In the genomic region with DNA sequence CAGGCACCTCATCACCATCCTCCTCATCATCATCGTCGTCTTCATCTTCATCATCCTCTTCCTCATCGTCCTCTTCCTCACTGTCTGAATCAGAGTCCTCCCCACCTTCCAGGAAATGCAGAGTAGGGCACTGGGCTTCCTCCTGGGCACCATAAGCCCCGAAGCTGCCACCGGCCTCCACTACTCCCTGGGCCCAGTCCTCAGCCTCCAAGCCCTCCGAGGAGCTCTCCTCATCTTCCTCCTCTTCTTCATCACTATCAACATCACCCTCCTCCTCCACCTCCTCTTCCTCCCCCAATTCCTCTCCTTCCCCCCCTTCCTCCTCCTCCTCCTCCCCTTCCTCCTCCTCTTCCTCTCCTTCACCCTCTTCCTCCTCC, we compare ENCODE assay signal across 11 cellular contexts. TPM values are rescaled to one million over a fixed set of nuclear protein-coding genes. Genes with fewer than 3 reads are reported as not detected.
A peak's percentile ranks its signal among the peaks of the same experiment; 100 is the strongest.
DNase-seq lines count a peak whose midpoint lies in the region; ATAC-seq, FAIRE-seq and TF ChIP-seq lines count a peak whose summit lies in the region.
"Had no signal": no experiment of that assay in that cellular context is flagged by ENCODE, and none has a peak within 500 bp of the region (broad histone marks: within the 10 kb centered on the region; RNA-seq: fewer than 3 reads in every experiment).

No MANE protein-coding gene starts in this region.

- H4K20me1 ChIP-seq in HepG2 (ENCODE audit: insufficient read depth, low read length) = peaks cover 5% of the 10 kb centered on the region; the same call in 1 of the 2 replicates

- peaks cover 16% of the 10 kb centered on the region for H3K27me3 Mint-ChIP-seq in brain

- H3K36me3 ChIP-seq in HepG2 (replicated peaks in 1 of 2; ENCODE audit: control insufficient read depth in 1 of 2, insufficient read depth in 2 of 2, low read length in 2 of 2) (no peaks in the 10 kb centered on the region), right lobe of liver (no peaks in the 10 kb centered on the region), mucosa of stomach (ENCODE audit: control insufficient read depth, insufficient read depth, low read length) (no peaks in the 10 kb centered on the region)
- H3K36me3 ChIP-seq: cardiac muscle cell had no signal

- TF ChIP-seq CTCF in HepG2 (CRISPR knock-in tag; IDR thresholded peaks at IDR 0.05) (no peak), right lobe of liver (IDR thresholded peaks at IDR 0.05) (no peak), brain (conservative IDR thresholded peaks at IDR 0.05) (no peak)

- H3K79me2 ChIP-seq in HepG2 (ENCODE audit: insufficient read depth, low read length) = peaks cover 9% of the 10 kb centered on the region

- in situ Hi-C loops in HepG2 (cut with HindIII; ENCODE audit: extremely low pct_ligation_motif_present, low pct_unique_long_range_greater_than_20kb) = loop anchor here (5.0 kb wide), 2 partner anchors 32 to 62 kb away; partner anchors contain the start of gene MAVS

- H3K9me3 Mint-ChIP-seq in brain = peaks cover 0 to 2% (median 0%) of the 10 kb centered on the region in 5 experiments

- TF ChIP-seq POLR2A in HepG2 (IDR thresholded peaks at IDR 0.05; ENCODE audit: insufficient read depth in 1 of 2, low read depth in 2 of 2, low read length in 2 of 2) (peak; percentile 13 to 42; a peak in 2 of 4 replicates), right lobe of liver (IDR thresholded peaks at IDR 0.05) (no peak)

- no peaks in the 10 kb centered on the region for H3K9me3 ChIP-seq in HepG2 (ENCODE audit: low read length)
- H3K9me3 ChIP-seq in right lobe of liver = no peaks in the 10 kb centered on the region
- no peaks in the 10 kb centered on the region for H3K9me3 ChIP-seq in mucosa of stomach (ENCODE audit: control insufficient read depth, low read length)

- DNase-seq in HepG2 (ENCODE audit: low spot score) = no peak
- DNase-seq in right lobe of liver = no peak
- DNase-seq: SIG-M5 had no signal

- H3K27ac ChIP-seq in HepG2 (ENCODE audit: extremely low read length, insufficient read depth, low read length) = no peak overlapping the region
- no peak overlapping the region for H3K27ac ChIP-seq in right lobe of liver
- H3K27ac ChIP-seq: cardiac muscle cell had no signal

- peak overlapping the region in 4 of 5 experiments; percentile 67 to 85 (median 80) for H3K27ac Mint-ChIP-seq in brain

- intact Hi-C loops in HepG2 (cut with micrococcal nuclease; ENCODE audit: unreplicated experiment) (loop anchor here (5.0 kb wide), 1 partner anchor 307 kb away; no protein-coding TSS in a partner anchor), right lobe of liver (cut with DNase I) (loop anchor here (5.0 kb wide), 1 partner anchor 37 kb away; the partner anchor contains the start of gene AP5S1 (in 2 of the 2))

- H3K27me3 ChIP-seq in HepG2 (ENCODE audit: control insufficient read depth in 1 of 2, insufficient read depth in 2 of 2, low read length in 2 of 2) (peaks cover 0 to 18% of the 10 kb centered on the region in 2 experiments; a peak in 3 of 5 replicates), right lobe of liver (no peaks in the 10 kb centered on the region), mucosa of stomach (ENCODE audit: control insufficient read depth, insufficient read depth, low read length) (no peaks in the 10 kb centered on the region)

- no peak for TF ChIP-seq RAD21 in HepG2 (CRISPR knock-in tag; IDR thresholded peaks at IDR 0.05)

- POLR2A ChIA-PET in HepG2 (lab: Yijun Ruan, JAX) = interaction anchor here (7.6 to 10.4 kb wide), 2 partner anchors 17 to 35 kb away, joined by 74 to 134 read pairs; partner anchors contain the start of genes ADISSP and AP5S1

- H3K4me1 Mint-ChIP-seq in brain = peaks cover 73% of the 10 kb centered on the region

- H3K4me3 Mint-ChIP-seq in brain = peak overlapping the region; percentile 58 to 78 (median 72)

- 95% methylated on average over 6 of the region's 6 CpGs for WGBS in HepG2 (ENCODE audit: low lambda C conversion rate)
- WGBS in right lobe of liver (ENCODE audit: insufficient coverage, low coverage, low lambda C conversion rate, missing lambda C conversion rate) = 96% methylated on average over 3 of the region's 6 CpGs

- CTCF ChIA-PET in HepG2 (lab: Yijun Ruan, JAX; ENCODE audit: low intra/inter-chr PET ratio, low total read pairs) = interaction anchor here (4.6 kb wide), 1 partner anchor 34 kb away, joined by 119 read pairs; the partner anchor contains the start of gene AP5S1

- H3K9ac ChIP-seq in HepG2 (ENCODE audit: insufficient read depth, low read depth, low read length) = no peak overlapping the region
- peak overlapping the region; percentile 51 for H3K9ac ChIP-seq in mucosa of stomach (ENCODE audit: low read length)

- no peak overlapping the region for H3K4me3 ChIP-seq in HepG2 (replicated peaks in 1 of 3; ENCODE audit: insufficient read depth in 1 of 3, low read depth in 2 of 3, low read length in 3 of 3)
- H3K4me3 ChIP-seq in right lobe of liver = no peak overlapping the region
- H3K4me3 ChIP-seq in mucosa of stomach (ENCODE audit: low read length) = peak overlapping the region; percentile 6
- H3K4me3 ChIP-seq: cardiac muscle cell had no signal

- no peak for FAIRE-seq in HepG2 (lab: Jason Lieb, UNC)

- H3K4me1 ChIP-seq in HepG2 (ENCODE audit: insufficient read depth, low read length) (peaks cover 83% of the 10 kb centered on the region), right lobe of liver (peaks cover 0 to 23% (median 13%) of the 10 kb centered on the region in 4 donors), mucosa of stomach (ENCODE audit: control insufficient read depth, insufficient read depth, low read length) (peaks cover 42% of the 10 kb centered on the region)

- no TSS peak for BruUV-seq in HepG2 (replicated peaks; lab: Mats Ljungman, UMichigan)

- H3K36me3 Mint-ChIP-seq in brain = peaks cover 8% of the 10 kb centered on the region

- no peak for TF ChIP-seq EP300 in HepG2 (IDR thresholded peaks at IDR 0.05; ENCODE audit: low read depth in 2 of 2, low read length in 2 of 2)
- no peak for TF ChIP-seq EP300 in HepG2 (CRISPR knock-in tag; IDR thresholded peaks at IDR 0.05; ENCODE audit: borderline replicate concordance)

- H3K4me2 ChIP-seq in HepG2 (ENCODE audit: low read depth, low read length) = peak overlapping the region; percentile 94

- ATAC-seq in HepG2 (no peak), right lobe of liver (no peak), HG03342 (IDR thresholded peaks at IDR 0.05; ENCODE audit: unreplicated experiment) (no peak), HG02885 (IDR thresholded peaks at IDR 0.05; ENCODE audit: poor library complexity, unreplicated experiment) (no peak), HG02759 (IDR thresholded peaks at IDR 0.05; ENCODE audit: unreplicated experiment) (no peak), GM18858 (IDR thresholded peaks at IDR 0.05; ENCODE audit: unreplicated experiment) (no peak)

- no peak overlapping the region for H2AFZ ChIP-seq in HepG2 (ENCODE audit: low read length)

RNA-seq across cellular contexts. Expression of gene CENPB, which starts 1.7 kb away (rescaled TPM):
- total RNA-seq in HepG2 (2016; rRNA removed; fragmentation: Illumina TruSeq; extraction: Trizol) (42.9 and 54.5 TPM in 2 replicates), right lobe of liver (10 to 100 TPM; 27.8 to 43.1 (median 31.6) TPM)
- total RNA-seq in HepG2 (2016; cell fraction: cytosol; rRNA removed; fragmentation: Illumina TruSeq; extraction: Trizol; ENCODE audit: low read depth) = 12.7 and 12.9 TPM in 2 replicates
- total RNA-seq in HepG2 (2016; cell fraction: insoluble cytoplasmic fraction; rRNA removed; fragmentation: Illumina TruSeq; extraction: Trizol) = 42.6 and 53.4 TPM in 2 replicates
- 44.1 and 47.1 TPM in 2 replicates for total RNA-seq in HepG2 (2016; cell fraction: membrane; rRNA removed; fragmentation: Illumina TruSeq; extraction: Trizol)
- total RNA-seq in HepG2 (2016; cell fraction: nucleus; rRNA removed; fragmentation: Illumina TruSeq; extraction: Trizol) = 22.9 and 28.9 TPM in 2 replicates
- polyA plus RNA-seq in HepG2 (2011; rRNA removed) (10.4 and 15.6 TPM in 2 replicates), brain (ENCODE audit: insufficient read depth, low read depth, low replicate concordance) (122 TPM)
- 13.3 and 14.8 TPM in 2 replicates for polyA plus RNA-seq in HepG2 (2011; cell fraction: cytosol; rRNA removed)
- 19.0 and 20.4 TPM in 2 replicates for polyA plus RNA-seq in HepG2 (2011; cell fraction: nucleus; rRNA removed)
- 20.0 and 24.1 TPM in 2 replicates for polyA plus RNA-seq in HepG2 (2012)
- polyA plus RNA-seq in HepG2 (2016; cell fraction: cytosol; fragmentation: Illumina TruSeq; extraction: Trizol; ENCODE audit: low read depth) = 11.2 and 11.4 TPM in 2 replicates
- 37.8 and 42.0 TPM in 2 replicates for polyA plus RNA-seq in HepG2 (2016; cell fraction: insoluble cytoplasmic fraction; fragmentation: Illumina TruSeq; extraction: Trizol; ENCODE audit: low read depth)
- 28.4 and 33.6 TPM in 2 replicates for polyA plus RNA-seq in HepG2 (2016; cell fraction: membrane; fragmentation: Illumina TruSeq; extraction: Trizol; ENCODE audit: low read depth)
- 36.6 and 38.3 TPM in 2 replicates for polyA plus RNA-seq in HepG2 (2016; cell fraction: nucleus; fragmentation: Illumina TruSeq; extraction: Trizol; ENCODE audit: insufficient read depth, low read depth)
- 40.5 and 51.2 TPM in 2 replicates for polyA minus RNA-seq in HepG2 (2011; rRNA and poly(A)+ RNA removed; ENCODE audit: low replicate concordance)
- 17.9 and 18.5 TPM in 2 replicates for polyA minus RNA-seq in HepG2 (2011; cell fraction: cytosol; rRNA and poly(A)+ RNA removed)
- 16.0 and 16.7 TPM in 2 replicates for polyA minus RNA-seq in HepG2 (2011; cell fraction: nucleus; rRNA and poly(A)+ RNA removed)

RNA-seq across cellular contexts. Expression of gene SPEF1, which starts 3.6 kb away (rescaled TPM):
- total RNA-seq in HepG2 (2016; rRNA removed; fragmentation: Illumina TruSeq; extraction: Trizol) (0.27 and 0.32 TPM in 2 replicates), right lobe of liver (not detected)
- not detected in 2 replicates for total RNA-seq in HepG2 (2016; cell fraction: cytosol; rRNA removed; fragmentation: Illumina TruSeq; extraction: Trizol; ENCODE audit: low read depth)
- 0.15 and 0.22 TPM in 2 replicates for total RNA-seq in HepG2 (2016; cell fraction: insoluble cytoplasmic fraction; rRNA removed; fragmentation: Illumina TruSeq; extraction: Trizol)
- total RNA-seq in HepG2 (2016; cell fraction: membrane; rRNA removed; fragmentation: Illumina TruSeq; extraction: Trizol) = 0.17 and 0.22 TPM in 2 replicates
- total RNA-seq in HepG2 (2016; cell fraction: nucleus; rRNA removed; fragmentation: Illumina TruSeq; extraction: Trizol) = 0.40 TPM in 1 of 2 replicates, not detected in the other
- polyA plus RNA-seq in HepG2 (2011; rRNA removed) (0.05 and 0.11 TPM in 2 replicates), brain (ENCODE audit: insufficient read depth, low read depth, low replicate concordance) (1.0 TPM)
- polyA plus RNA-seq in HepG2 (2011; cell fraction: cytosol; rRNA removed) = 0.08 TPM in 1 of 2 replicates, not detected in the other
- 0.45 and 0.84 TPM in 2 replicates for polyA plus RNA-seq in HepG2 (2011; cell fraction: nucleus; rRNA removed)
- 0.11 TPM in 1 of 2 replicates, not detected in the other for polyA plus RNA-seq in HepG2 (2012)
- 0.17 and 0.22 TPM in 2 replicates for polyA plus RNA-seq in HepG2 (2016; cell fraction: cytosol; fragmentation: Illumina TruSeq; extraction: Trizol; ENCODE audit: low read depth)
- polyA plus RNA-seq in HepG2 (2016; cell fraction: insoluble cytoplasmic fraction; fragmentation: Illumina TruSeq; extraction: Trizol; ENCODE audit: low read depth) = 0.24 and 0.25 TPM in 2 replicates
- polyA plus RNA-seq in HepG2 (2016; cell fraction: membrane; fragmentation: Illumina TruSeq; extraction: Trizol; ENCODE audit: low read depth) = 0.20 and 0.42 TPM in 2 replicates
- polyA plus RNA-seq in HepG2 (2016; cell fraction: nucleus; fragmentation: Illumina TruSeq; extraction: Trizol; ENCODE audit: insufficient read depth, low read depth) = 0.29 TPM in 1 of 2 replicates, not detected in the other
- polyA minus RNA-seq in HepG2 (2011; rRNA and poly(A)+ RNA removed; ENCODE audit: low replicate concordance) = 0.08 and 0.14 TPM in 2 replicates
- polyA minus RNA-seq in HepG2 (2011; cell fraction: cytosol; rRNA and poly(A)+ RNA removed) = not detected in 2 replicates
- polyA minus RNA-seq in HepG2 (2011; cell fraction: nucleus; rRNA and poly(A)+ RNA removed) = 0.64 TPM in 1 of 2 replicates, not detected in the other
- total RNA-seq: H4 had no signal

RNA-seq across cellular contexts. Expression of gene CDC25B, which starts 11.3 kb away (rescaled TPM):
- 14.5 and 19.3 TPM in 2 replicates for total RNA-seq in HepG2 (2016; rRNA removed; fragmentation: Illumina TruSeq; extraction: Trizol)
- 5.8 and 5.9 TPM in 2 replicates for total RNA-seq in HepG2 (2016; cell fraction: cytosol; rRNA removed; fragmentation: Illumina TruSeq; extraction: Trizol; ENCODE audit: low read depth)
- 15.3 and 18.9 TPM in 2 replicates for total RNA-seq in HepG2 (2016; cell fraction: insoluble cytoplasmic fraction; rRNA removed; fragmentation: Illumina TruSeq; extraction: Trizol)
- total RNA-seq in HepG2 (2016; cell fraction: membrane; rRNA removed; fragmentation: Illumina TruSeq; extraction: Trizol) = 18.7 and 19.9 TPM in 2 replicates
- 13.9 and 16.9 TPM in 2 replicates for total RNA-seq in HepG2 (2016; cell fraction: nucleus; rRNA removed; fragmentation: Illumina TruSeq; extraction: Trizol)
- 14.3 and 19.4 TPM in 2 replicates for polyA plus RNA-seq in HepG2 (2011; rRNA removed)
- 11.6 and 15.6 TPM in 2 replicates for polyA plus RNA-seq in HepG2 (2011; cell fraction: cytosol; rRNA removed)
- polyA plus RNA-seq in HepG2 (2011; cell fraction: nucleus; rRNA removed) = 49.0 and 73.9 TPM in 2 replicates
- 26.0 and 33.6 TPM in 2 replicates for polyA plus RNA-seq in HepG2 (2012)
- 10.4 and 11.1 TPM in 2 replicates for polyA plus RNA-seq in HepG2 (2016; cell fraction: cytosol; fragmentation: Illumina TruSeq; extraction: Trizol; ENCODE audit: low read depth)
- polyA plus RNA-seq in HepG2 (2016; cell fraction: insoluble cytoplasmic fraction; fragmentation: Illumina TruSeq; extraction: Trizol; ENCODE audit: low read depth) = 30.9 and 41.0 TPM in 2 replicates
- polyA plus RNA-seq in HepG2 (2016; cell fraction: membrane; fragmentation: Illumina TruSeq; extraction: Trizol; ENCODE audit: low read depth) = 21.7 and 25.1 TPM in 2 replicates
- polyA plus RNA-seq in HepG2 (2016; cell fraction: nucleus; fragmentation: Illumina TruSeq; extraction: Trizol; ENCODE audit: insufficient read depth, low read depth) = 40.4 and 46.6 TPM in 2 replicates
- 22.5 and 47.0 TPM in 2 replicates for polyA minus RNA-seq in HepG2 (2011; rRNA and poly(A)+ RNA removed; ENCODE audit: low replicate concordance)
- polyA minus RNA-seq in HepG2 (2011; cell fraction: cytosol; rRNA and poly(A)+ RNA removed) = 15.7 and 18.9 TPM in 2 replicates
- polyA minus RNA-seq in HepG2 (2011; cell fraction: nucleus; rRNA and poly(A)+ RNA removed) = 11.1 and 13.0 TPM in 2 replicates
- total RNA-seq in right lobe of liver = 10 to 100 TPM; 10.9 to 28.7 (median 16.5) TPM
- polyA plus RNA-seq in brain (ENCODE audit: insufficient read depth, low read depth, low replicate concordance) = 139 TPM

RNA-seq across cellular contexts. Expression of gene ADISSP, which starts 17.3 kb away (rescaled TPM):
- total RNA-seq in HepG2 (2016; rRNA removed; fragmentation: Illumina TruSeq; extraction: Trizol) (70.0 and 90.6 TPM in 2 replicates), right lobe of liver (10 to 100 TPM in 3 of 6 experiments, 1 to 10 TPM in 3; 9.6 to 11.7 (median 9.9) TPM)
- 120 and 149 TPM in 2 replicates for total RNA-seq in HepG2 (2016; cell fraction: cytosol; rRNA removed; fragmentation: Illumina TruSeq; extraction: Trizol; ENCODE audit: low read depth)
- total RNA-seq in HepG2 (2016; cell fraction: insoluble cytoplasmic fraction; rRNA removed; fragmentation: Illumina TruSeq; extraction: Trizol) = 67.4 and 89.2 TPM in 2 replicates
- total RNA-seq in HepG2 (2016; cell fraction: membrane; rRNA removed; fragmentation: Illumina TruSeq; extraction: Trizol) = 165 and 207 TPM in 2 replicates
- total RNA-seq in HepG2 (2016; cell fraction: nucleus; rRNA removed; fragmentation: Illumina TruSeq; extraction: Trizol) = 43.5 and 46.5 TPM in 2 replicates
- polyA plus RNA-seq in HepG2 (2011; rRNA removed) (38.3 and 51.7 TPM in 2 replicates), brain (ENCODE audit: insufficient read depth, low read depth, low replicate concordance) (54.2 TPM)
- polyA plus RNA-seq in HepG2 (2011; cell fraction: cytosol; rRNA removed) = 41.7 and 67.3 TPM in 2 replicates
- polyA plus RNA-seq in HepG2 (2011; cell fraction: nucleus; rRNA removed) = 36.2 and 38.2 TPM in 2 replicates
- polyA plus RNA-seq in HepG2 (2012) = 37.4 and 38.4 TPM in 2 replicates
- polyA plus RNA-seq in HepG2 (2016; cell fraction: cytosol; fragmentation: Illumina TruSeq; extraction: Trizol; ENCODE audit: low read depth) = 210 and 248 TPM in 2 replicates
- 96.6 and 129 TPM in 2 replicates for polyA plus RNA-seq in HepG2 (2016; cell fraction: insoluble cytoplasmic fraction; fragmentation: Illumina TruSeq; extraction: Trizol; ENCODE audit: low read depth)
- polyA plus RNA-seq in HepG2 (2016; cell fraction: membrane; fragmentation: Illumina TruSeq; extraction: Trizol; ENCODE audit: low read depth) = 249 and 277 TPM in 2 replicates
- 90.0 and 101 TPM in 2 replicates for polyA plus RNA-seq in HepG2 (2016; cell fraction: nucleus; fragmentation: Illumina TruSeq; extraction: Trizol; ENCODE audit: insufficient read depth, low read depth)
- 32.0 and 63.5 TPM in 2 replicates for polyA minus RNA-seq in HepG2 (2011; rRNA and poly(A)+ RNA removed; ENCODE audit: low replicate concordance)
- 30.2 and 38.4 TPM in 2 replicates for polyA minus RNA-seq in HepG2 (2011; cell fraction: cytosol; rRNA and poly(A)+ RNA removed)
- polyA minus RNA-seq in HepG2 (2011; cell fraction: nucleus; rRNA and poly(A)+ RNA removed) = 15.2 and 15.3 TPM in 2 replicates

RNA-seq across cellular contexts. Expression of gene AP5S1, which starts 35.5 kb away (rescaled TPM):
- total RNA-seq in HepG2 (2016; rRNA removed; fragmentation: Illumina TruSeq; extraction: Trizol) = 23.2 and 23.7 TPM in 2 replicates
- 6.5 and 6.6 TPM in 2 replicates for total RNA-seq in HepG2 (2016; cell fraction: cytosol; rRNA removed; fragmentation: Illumina TruSeq; extraction: Trizol; ENCODE audit: low read depth)
- 20.8 and 26.3 TPM in 2 replicates for total RNA-seq in HepG2 (2016; cell fraction: insoluble cytoplasmic fraction; rRNA removed; fragmentation: Illumina TruSeq; extraction: Trizol)
- 15.6 and 19.4 TPM in 2 replicates for total RNA-seq in HepG2 (2016; cell fraction: membrane; rRNA removed; fragmentation: Illumina TruSeq; extraction: Trizol)
- 14.1 and 15.3 TPM in 2 replicates for total RNA-seq in HepG2 (2016; cell fraction: nucleus; rRNA removed; fragmentation: Illumina TruSeq; extraction: Trizol)
- polyA plus RNA-seq in HepG2 (2011; rRNA removed) = 7.9 and 9.1 TPM in 2 replicates
- 6.7 and 9.3 TPM in 2 replicates for polyA plus RNA-seq in HepG2 (2011; cell fraction: cytosol; rRNA removed)
- 13.1 and 17.4 TPM in 2 replicates for polyA plus RNA-seq in HepG2 (2011; cell fraction: nucleus; rRNA removed)
- polyA plus RNA-seq in HepG2 (2012) = 6.2 and 7.2 TPM in 2 replicates
- 6.5 and 8.5 TPM in 2 replicates for polyA plus RNA-seq in HepG2 (2016; cell fraction: cytosol; fragmentation: Illumina TruSeq; extraction: Trizol; ENCODE audit: low read depth)
- polyA plus RNA-seq in HepG2 (2016; cell fraction: insoluble cytoplasmic fraction; fragmentation: Illumina TruSeq; extraction: Trizol; ENCODE audit: low read depth) = 20.4 and 21.3 TPM in 2 replicates
- polyA plus RNA-seq in HepG2 (2016; cell fraction: membrane; fragmentation: Illumina TruSeq; extraction: Trizol; ENCODE audit: low read depth) = 13.2 and 17.0 TPM in 2 replicates
- polyA plus RNA-seq in HepG2 (2016; cell fraction: nucleus; fragmentation: Illumina TruSeq; extraction: Trizol; ENCODE audit: insufficient read depth, low read depth) = 18.0 and 19.1 TPM in 2 replicates
- 15.2 and 46.1 TPM in 2 replicates for polyA minus RNA-seq in HepG2 (2011; rRNA and poly(A)+ RNA removed; ENCODE audit: low replicate concordance)
- polyA minus RNA-seq in HepG2 (2011; cell fraction: cytosol; rRNA and poly(A)+ RNA removed) = 8.3 and 11.6 TPM in 2 replicates
- polyA minus RNA-seq in HepG2 (2011; cell fraction: nucleus; rRNA and poly(A)+ RNA removed) = 23.7 and 26.3 TPM in 2 replicates
- 10 to 100 TPM in 3 of 6 experiments, 1 to 10 TPM in 3; 7.7 to 16.1 (median 9.5) TPM for total RNA-seq in right lobe of liver
- 15.1 TPM for polyA plus RNA-seq in brain (ENCODE audit: insufficient read depth, low read depth, low replicate concordance)
